In the genomic region with DNA sequence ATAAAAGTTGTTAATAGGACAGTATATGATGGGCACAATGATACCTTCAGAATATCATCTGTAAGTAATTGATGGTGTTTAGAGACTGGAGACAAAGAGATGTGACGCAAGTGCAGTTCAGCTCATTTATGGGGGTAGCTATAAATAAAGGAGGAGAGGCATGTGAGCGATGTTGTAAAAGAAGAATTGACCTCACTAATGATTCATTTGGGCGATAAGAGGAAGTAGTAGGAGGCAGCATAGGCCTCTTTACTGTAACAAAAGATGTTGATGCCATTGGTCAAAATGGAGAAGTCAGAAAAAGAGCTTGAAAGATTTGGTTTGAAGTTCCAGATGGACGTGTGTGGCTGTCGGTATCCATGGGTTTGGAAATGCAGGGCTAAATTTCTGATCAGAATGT, we compare ENCODE assay signal across 16 cellular contexts.
DNase-seq lines count a peak whose midpoint lies in the region; ATAC-seq and TF ChIP-seq lines count a peak whose summit lies in the region.
"Had no signal": no experiment of that assay in that cellular context is flagged by ENCODE, and none has a peak within 500 bp of the region (broad histone marks: within the 10 kb centered on the region; RNA-seq: fewer than 3 reads in every experiment).

No MANE protein-coding gene starts in this region.

- no peak for TF ChIP-seq POLR2A in erythroblast (IDR thresholded peaks at IDR 0.05; ENCODE audit: low read length)

- H3K36me3 Mint-ChIP-seq in T-helper 17 cell (ENCODE audit: low read depth): no peaks in the 10 kb centered on the region
- H3K36me3 Mint-ChIP-seq in activated CD4-positive, alpha-beta T cell treated with anti-CD3 and anti-CD28 coated beads, Interleukin-2, amount 10 ng/mL, durations not matched to agents 24 days and 14 days (ENCODE audit: low read depth): no peaks in the 10 kb centered on the region
- H3K36me3 Mint-ChIP-seq: activated naive CD4-positive, alpha-beta T cell treated with anti-CD3 and anti-CD28 coated beads, Interleukin-2, amount 50 U/mL, for 24 hours had no signal

- TF ChIP-seq CTCF in AG09309 (IDR thresholded peaks at IDR 0.05; ENCODE audit: control insufficient read depth, insufficient read depth, low read depth, low read length, missing control alignments) (no peak), lower lobe of right lung (IDR thresholded peaks at IDR 0.05) (no peak)

- H3K9me3 Mint-ChIP-seq in activated CD4-positive, alpha-beta T cell treated with anti-CD3 and anti-CD28 coated beads, Interleukin-2, amount 10 ng/mL, durations not matched to agents 24 days and 14 days: no peaks in the 10 kb centered on the region

- no peak overlapping the region for H3K27ac Mint-ChIP-seq in T-helper 17 cell
- H3K27ac Mint-ChIP-seq in activated CD4-positive, alpha-beta T cell treated with anti-CD3 and anti-CD28 coated beads, Interleukin-2, amount 10 ng/mL, durations not matched to agents 24 days and 14 days: no peak overlapping the region
- H3K27ac Mint-ChIP-seq: activated naive CD4-positive, alpha-beta T cell treated with anti-CD3 and anti-CD28 coated beads, Interleukin-2, amount 50 U/mL, for 24 hours had no signal

- no peaks in the 10 kb centered on the region for H3K36me3 ChIP-seq in lower lobe of right lung
- H3K36me3 ChIP-seq: tibial artery, WERI-Rb-1 had no signal

- H3K4me1 ChIP-seq in lower lobe of right lung: no peaks in the 10 kb centered on the region

- H3K27ac ChIP-seq in lower lobe of right lung: no peak overlapping the region
- H3K27ac ChIP-seq: SJSA1, tibial artery, WERI-Rb-1 had no signal

- H3K27me3 ChIP-seq in lower lobe of right lung (ENCODE audit: low read depth): no peaks in the 10 kb centered on the region
- H3K27me3 ChIP-seq: SJSA1, tibial artery had no signal

- intact Hi-C loops in lower lobe of right lung (cut with DNase I): no loop called here
- intact Hi-C loops in posterior cingulate gyrus (cut with DNase I): no loop called here
- intact Hi-C loops in activated CD4-positive, alpha-beta T cell treated with anti-CD3 and anti-CD28 coated beads, Interleukin-2, amount 10 ng/mL, durations not matched to agents 24 days and 14 days (cut with micrococcal nuclease): no loop called here

- no peak overlapping the region for H3K4me3 Mint-ChIP-seq in T-helper 17 cell
- no peak overlapping the region for H3K4me3 Mint-ChIP-seq in activated CD4-positive, alpha-beta T cell treated with anti-CD3 and anti-CD28 coated beads, Interleukin-2, amount 10 ng/mL, durations not matched to agents 24 days and 14 days
- H3K4me3 Mint-ChIP-seq: activated naive CD4-positive, alpha-beta T cell treated with anti-CD3 and anti-CD28 coated beads, Interleukin-2, amount 50 U/mL, for 24 hours; central memory CD8-positive, alpha-beta T cell had no signal

- no peaks in the 10 kb centered on the region for H3K9me3 ChIP-seq in T-helper 17 cell (ENCODE audit: control insufficient read depth, low read length, poor library complexity, severe bottlenecking)
- no peaks in the 10 kb centered on the region for H3K9me3 ChIP-seq in lower lobe of right lung
- H3K9me3 ChIP-seq: SJSA1, tibial artery had no signal

- no peaks in the 10 kb centered on the region for H3K27me3 Mint-ChIP-seq in T-helper 17 cell
- no peaks in the 10 kb centered on the region for H3K27me3 Mint-ChIP-seq in activated CD4-positive, alpha-beta T cell treated with anti-CD3 and anti-CD28 coated beads, Interleukin-2, amount 10 ng/mL, durations not matched to agents 24 days and 14 days
- H3K27me3 Mint-ChIP-seq: activated naive CD4-positive, alpha-beta T cell treated with anti-CD3 and anti-CD28 coated beads, Interleukin-2, amount 50 U/mL, for 24 hours; central memory CD8-positive, alpha-beta T cell had no signal

- H3K4me1 Mint-ChIP-seq in T-helper 17 cell: no peaks in the 10 kb centered on the region
- H3K4me1 Mint-ChIP-seq in activated CD4-positive, alpha-beta T cell treated with anti-CD3 and anti-CD28 coated beads, Interleukin-2, amount 10 ng/mL, durations not matched to agents 24 days and 14 days: no peaks in the 10 kb centered on the region
- H3K4me1 Mint-ChIP-seq: activated naive CD4-positive, alpha-beta T cell treated with anti-CD3 and anti-CD28 coated beads, Interleukin-2, amount 50 U/mL, for 24 hours; central memory CD8-positive, alpha-beta T cell had no signal

- peak; percentile 28 for ATAC-seq in T-helper 17 cell
- peak; percentile 67 to 82 for ATAC-seq in lower lobe of right lung
- ATAC-seq in HG02852 (IDR thresholded peaks at IDR 0.05; ENCODE audit: unreplicated experiment): no peak

- H3K4me3 ChIP-seq in AG09309 (ENCODE audit: control insufficient read depth, low read depth, low read length) (no peak overlapping the region), lower lobe of right lung (no peak overlapping the region)
- H3K4me3 ChIP-seq: SJSA1, tibial artery had no signal

- DNase-seq in AG09309 (ENCODE audit: low read depth) (peak; percentile 61), HT1080 (ENCODE audit: low read depth) (peak; percentile 24), T-helper 17 cell (no peak), lower lobe of right lung (no peak), erythroblast (lab: John Stamatoyannopoulos, UW) (no peak), posterior cingulate gyrus (no peak)
- DNase-seq in activated CD4-positive, alpha-beta T cell treated with anti-CD3 and anti-CD28 coated beads, Interleukin-2, amount 10 ng/mL, durations not matched to agents 24 days and 14 days: no peak
- DNase-seq: DMS53, NCI-H1436 treated with DMSO at 0.1 percent for 48 hours, NCI-H526 treated with DMSO at 0.1 percent for 48 hours, tibial artery, WERI-Rb-1 had no signal

Comparison
In these comparisons a context has a peak if more than half of its experiments do, and no peak if none do; other contexts are left out.
1. DNase-seq: peak in AG09309 (single experiment) and HT1080 (single experiment); none in T-helper 17 cell (0 of 3), lower lobe of right lung (single experiment), erythroblast (0 of 2), posterior cingulate gyrus (0 of 10) and activated CD4-positive, alpha-beta T cell treated with anti-CD3 and anti-CD28 coated beads, Interleukin-2, amount 10 ng/mL, durations not matched to agents 24 days and 14 days (single experiment).